In genomic region chr7:100629117-100629711, GRCh38 we compare ENCODE assay signal across 8 cellular contexts. TPM values are rescaled to one million over a fixed set of nuclear protein-coding genes. Genes with fewer than 3 reads are reported as not detected.
A peak's percentile ranks its signal among the peaks of the same experiment; 100 is the strongest.
DNase-seq lines count a peak whose midpoint lies in the region; ATAC-seq and TF ChIP-seq lines count a peak whose summit lies in the region.

No MANE protein-coding gene starts in this region.

- peak; percentile 24 for TF ChIP-seq CTCF in MCF 10A (IDR thresholded peaks at IDR 0.05; ENCODE audit: unreplicated experiment)
- TF ChIP-seq CTCF in breast epithelium (IDR thresholded peaks at IDR 0.05), result no peak
- TF ChIP-seq CTCF in body of pancreas (IDR thresholded peaks at IDR 0.05), result peak in 4 of 7 experiments; percentile 6 to 23 (median 19)
- no peak for TF ChIP-seq CTCF in stomach (IDR thresholded peaks at IDR 0.05)
- TF ChIP-seq CTCF in coronary artery (IDR thresholded peaks at IDR 0.05), result no peak

- H3K27me3 ChIP-seq in breast epithelium (no peaks in the 10 kb centered on the region), body of pancreas (no peaks in the 10 kb centered on the region), stomach (peaks cover 0 to 50% (median 7%) of the 10 kb centered on the region in 3 donors)

- no peaks in the 10 kb centered on the region for H3K9me3 Mint-ChIP-seq in MCF 10A (ENCODE audit: unreplicated experiment)

- H3K27ac ChIP-seq in breast epithelium, result no peak overlapping the region
- H3K27ac ChIP-seq in body of pancreas, result no peak overlapping the region
- H3K27ac ChIP-seq in stomach, result no peak overlapping the region
- no peak overlapping the region for H3K27ac ChIP-seq in coronary artery

- no peak for TF ChIP-seq EP300 in stomach (IDR thresholded peaks at IDR 0.05)

- POLR2A ChIA-PET in MCF 10A (lab: Yijun Ruan, JAX), result no interaction called here

- H3K9me3 ChIP-seq in breast epithelium (no peaks in the 10 kb centered on the region), body of pancreas (no peaks in the 10 kb centered on the region), stomach (no peaks in the 10 kb centered on the region)

- WGBS in body of pancreas, 2 donors, result 79 to 92% methylated on average over 5 to 6 of the region's 11 CpGs
- 66 to 90% (median 79%) methylated on average over 6 to 11 of the region's 11 CpGs for WGBS in stomach, 5 donors

- H3K4me1 ChIP-seq in breast epithelium (peaks cover 0 to 4% of the 10 kb centered on the region in 2 donors), body of pancreas (peaks cover 10% of the 10 kb centered on the region), stomach (peaks cover 19 to 27% (median 24%) of the 10 kb centered on the region in 4 donors)

- intact Hi-C loops in MCF 10A (cut with micrococcal nuclease), result loop anchor here (5.0 kb wide), 1 partner anchor 43 kb away; the partner anchor contains the start of gene GNB2
- intact Hi-C loops in breast epithelium (cut with DNase I; ENCODE audit: low total_unique reads), result no loop called here
- intact Hi-C loops in body of pancreas (cut with DNase I), result no loop called here
- intact Hi-C loops in stomach (cut with DNase I; ENCODE audit: low total_unique reads), result no loop called here

- H3K36me3 ChIP-seq in breast epithelium (no peaks in the 10 kb centered on the region), body of pancreas (replicated peaks in 1 of 2; ENCODE audit: insufficient read depth in 1 of 2, low read depth in 2 of 2) (no peaks in the 10 kb centered on the region), stomach (no peaks in the 10 kb centered on the region)

- peaks cover 7% of the 10 kb centered on the region for H3K36me3 Mint-ChIP-seq in MCF 10A (ENCODE audit: insufficient read depth, unreplicated experiment)

- H3K4me3 Mint-ChIP-seq in MCF 10A (ENCODE audit: unreplicated experiment), result no peak overlapping the region

- BruUV-seq in MCF 10A (replicated peaks; lab: Mats Ljungman, UMichigan), result no TSS peak

- peaks cover 3% of the 10 kb centered on the region for H3K4me1 Mint-ChIP-seq in MCF 10A (ENCODE audit: insufficient read depth, unreplicated experiment)

- H3K27ac Mint-ChIP-seq in MCF 10A (ENCODE audit: low read depth, unreplicated experiment), result no peak overlapping the region

- CTCF ChIA-PET in MCF 10A (lab: Yijun Ruan, JAX), result interaction anchor here (0.6 to 0.7 kb wide), 3 partner anchors 11 to 76 kb away, joined by 3 read pairs; no protein-coding TSS in a partner anchor

- H3K4me3 ChIP-seq in breast epithelium, result no peak overlapping the region
- H3K4me3 ChIP-seq in body of pancreas, result no peak overlapping the region
- H3K4me3 ChIP-seq in stomach, result no peak overlapping the region
- no peak overlapping the region for H3K4me3 ChIP-seq in coronary artery

- H3K27me3 Mint-ChIP-seq in MCF 10A (ENCODE audit: insufficient read depth, unreplicated experiment), result peaks cover 8% of the 10 kb centered on the region

- TF ChIP-seq POLR2A in breast epithelium (IDR thresholded peaks at IDR 0.05), result no peak
- no peak for TF ChIP-seq POLR2A in body of pancreas (IDR thresholded peaks at IDR 0.05)
- no peak for TF ChIP-seq POLR2A in stomach (IDR thresholded peaks at IDR 0.05)

- DNase-seq in MCF 10A (ENCODE audit: unreplicated experiment) (peak; percentile 37), breast epithelium (ENCODE audit: low spot score in 2 of 2) (no peak), NCI-H748 treated with DMSO at 0.1 percent for 48 hours (lab: John Stamatoyannopoulos, UW) (peak; percentile 5), body of pancreas (peak in 2 of 4 donors; percentile 35 to 42), stomach (peak; percentile 31), coronary artery (ENCODE audit: low spot score) (no peak)
- DNase-seq in activated effector memory CD4-positive, alpha-beta T cell treated with anti-CD3 and anti-CD28 coated beads, Interleukin-2, amount 50 U/mL, for 16 hours, result no peak

- no peak for ATAC-seq in body of pancreas
- no peak for ATAC-seq in HG02973 (IDR thresholded peaks at IDR 0.05; ENCODE audit: unreplicated experiment)

RNA-seq across cellular contexts. Expression of gene TFR2, which starts 12.1 kb away (rescaled TPM):
- not detected in 2 replicates for total RNA-seq in MCF 10A (2022)
- under 1 TPM in 1 of 3 donors, not detected in 2; 0.48 TPM for total RNA-seq in breast epithelium
- total RNA-seq in body of pancreas, result under 1 TPM in 1 of 2 donors, not detected in 1; 0.26 TPM
- total RNA-seq in stomach, result 10 to 100 TPM in 1 of 5 donors, 1 to 10 TPM in 3, not detected in 1; 1.2 to 11.6 (median 3.3) TPM
- polyA plus RNA-seq in stomach, result 1 to 10 TPM; 1.7 to 5.1 (median 3.1) TPM

RNA-seq across cellular contexts. Expression of gene MOSPD3, which starts 16.9 kb away (rescaled TPM):
- total RNA-seq in MCF 10A (2022) (5.2 and 7.4 TPM in 2 replicates), breast epithelium (10 to 100 TPM in 2 of 3 donors, 1 to 10 TPM in 1; 8.8 to 12.6 (median 11.8) TPM), body of pancreas (1 to 10 TPM; 6.9 to 8.6 TPM), stomach (10 to 100 TPM in 2 of 5 donors, 1 to 10 TPM in 2, not detected in 1; 4.0 to 21.1 (median 9.8) TPM)
- 10 to 100 TPM; 20.4 to 30.7 (median 29.1) TPM for polyA plus RNA-seq in stomach

RNA-seq across cellular contexts. Expression of gene ACTL6B, which starts 27.0 kb away (rescaled TPM):
- not detected in 2 replicates for total RNA-seq in MCF 10A (2022)
- not detected for total RNA-seq in breast epithelium
- total RNA-seq in body of pancreas, result under 1 TPM in 1 of 2 donors, not detected in 1; 0.52 TPM
- under 1 TPM in 2 of 5 donors, not detected in 3; 0.37 to 0.43 TPM for total RNA-seq in stomach
- 1 to 10 TPM in 2 of 3 donors, under 1 TPM in 1; 0.25 to 1.4 (median 1.2) TPM for polyA plus RNA-seq in stomach

RNA-seq across cellular contexts. Expression of gene PCOLCE, which starts 27.1 kb away (rescaled TPM):
- total RNA-seq in MCF 10A (2022) (2.0 and 3.6 TPM in 2 replicates), breast epithelium (10 to 100 TPM; 33.1 to 61.8 (median 39.7) TPM), body of pancreas (10 to 100 TPM in 1 of 2 donors, 1 to 10 TPM in 1; 7.3 to 24.1 TPM), stomach (100 to 1,000 TPM in 1 of 5 donors, 10 to 100 TPM in 4; 15.8 to 129 (median 37.8) TPM)
- polyA plus RNA-seq in stomach, result 10 to 100 TPM; 15.6 to 25.0 (median 18.6) TPM

RNA-seq across cellular contexts. Expression of gene FBXO24, which starts 43.1 kb away (rescaled TPM):
- total RNA-seq in MCF 10A (2022) (0.37 and 1.1 TPM in 2 replicates), breast epithelium (under 1 TPM in 2 of 3 donors, not detected in 1; 0.59 to 0.98 TPM), body of pancreas (1 to 10 TPM; 1.8 to 5.3 TPM), stomach (under 1 TPM in 3 of 5 donors, not detected in 2; 0.37 to 0.45 (median 0.43) TPM)
- under 1 TPM in 2 of 3 donors, not detected in 1; 0.44 to 0.88 TPM for polyA plus RNA-seq in stomach

Comparison
In these comparisons a context has a peak if more than half of its experiments do, and no peak if none do; other contexts are left out.
1. DNase-seq: peak in MCF 10A (single experiment), NCI-H748 treated with DMSO at 0.1 percent for 48 hours (single experiment) and stomach (single experiment); none in breast epithelium (0 of 2), coronary artery (single experiment) and activated effector memory CD4-positive, alpha-beta T cell treated with anti-CD3 and anti-CD28 coated beads, Interleukin-2, amount 50 U/mL, for 16 hours (single experiment).
2. CTCF ChIP-seq: peak in MCF 10A (single experiment) and body of pancreas (4 of 7); none in breast epithelium (0 of 3), stomach (0 of 7) and coronary artery (single experiment).